In the genomic region with DNA sequence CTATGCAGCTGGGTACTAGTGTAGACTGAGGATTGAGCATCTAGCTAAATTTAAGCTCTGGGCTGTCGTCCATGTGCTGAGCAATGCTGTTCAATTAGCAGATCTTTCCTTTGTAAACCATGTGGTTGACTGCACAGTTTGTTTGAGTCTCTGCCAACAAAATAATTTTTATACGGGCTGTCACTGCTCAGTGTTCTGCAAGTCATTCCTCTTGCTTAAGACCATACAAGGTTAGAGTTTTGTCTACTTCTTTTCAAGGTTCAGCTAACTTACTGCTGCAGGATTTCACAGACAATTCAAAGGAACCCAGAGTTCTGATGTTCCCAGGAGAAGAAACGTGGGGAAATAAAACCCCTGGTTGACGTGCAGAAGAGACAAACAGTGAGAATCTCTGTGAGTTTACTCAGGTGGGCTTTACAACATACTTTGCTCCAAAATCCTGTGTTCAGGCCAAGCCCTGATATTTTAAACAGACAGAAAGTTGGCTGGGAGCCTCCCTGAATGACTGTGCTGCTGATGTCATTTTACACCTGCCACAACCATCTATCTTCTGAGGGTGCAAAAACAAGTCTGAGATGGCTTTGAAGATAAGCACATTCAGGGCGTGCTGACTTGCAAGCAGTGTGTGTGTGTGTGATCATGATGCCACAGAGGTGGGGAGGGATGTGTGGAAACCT, we compare ENCODE assay signal across 9 cellular contexts.
DNase-seq lines count a peak whose midpoint lies in the region; ATAC-seq and TF ChIP-seq lines count a peak whose summit lies in the region.
"Had no signal": no experiment of that assay in that cellular context is flagged by ENCODE, and none has a peak within 500 bp of the region (broad histone marks: within the 10 kb centered on the region; RNA-seq: fewer than 3 reads in every experiment).

No MANE protein-coding gene starts in this region.

- no peak for TF ChIP-seq CTCF in GM23338 (conservative IDR thresholded peaks at IDR 0.05; ENCODE audit: low read depth in 2 of 2)

- no peaks in the 10 kb centered on the region for H3K36me3 ChIP-seq in GM23248 (ENCODE audit: low read depth)
- no peaks in the 10 kb centered on the region for H3K36me3 ChIP-seq in mucosa of rectum (ENCODE audit: control insufficient read depth in 2 of 2, insufficient read depth in 2 of 2, low read length in 2 of 2)
- H3K36me3 ChIP-seq in HAP-1 (replicated peaks), result no peaks in the 10 kb centered on the region
- H3K36me3 ChIP-seq in GM23338 (ENCODE audit: insufficient read depth), result no peaks in the 10 kb centered on the region

- H2AFZ ChIP-seq in GM23248 (no peak overlapping the region), GM23338 (no peak overlapping the region)

- H3K9me3 ChIP-seq in GM23248 (ENCODE audit: low read depth) (no peaks in the 10 kb centered on the region), mucosa of rectum (ENCODE audit: control insufficient read depth in 2 of 2, low read length in 2 of 2) (no peaks in the 10 kb centered on the region), HAP-1 (no peaks in the 10 kb centered on the region)

- H3K27me3 Mint-ChIP-seq in GM23338 (ENCODE audit: insufficient read depth, low read depth, poor library complexity), result peaks cover 5% of the 10 kb centered on the region

- H3K4me3 ChIP-seq in GM23248, result no peak overlapping the region
- no peak overlapping the region for H3K4me3 ChIP-seq in mucosa of rectum (ENCODE audit: low read length in 2 of 2)
- H3K4me3 ChIP-seq in HAP-1, result no peak overlapping the region
- no peak overlapping the region for H3K4me3 ChIP-seq in GM23338

- H3K79me2 ChIP-seq in GM23248 (ENCODE audit: insufficient read depth) (no peaks in the 10 kb centered on the region), GM23338 (replicated peaks; ENCODE audit: insufficient read depth) (no peaks in the 10 kb centered on the region)

- H3K9me2 ChIP-seq in GM23248 (ENCODE audit: insufficient read depth) (no peaks in the 10 kb centered on the region), GM23338 (ENCODE audit: insufficient read depth) (no peaks in the 10 kb centered on the region)

- peaks cover 13% of the 10 kb centered on the region for H3K27me3 ChIP-seq in GM23248 (replicated peaks; ENCODE audit: insufficient read depth)
- H3K27me3 ChIP-seq in mucosa of rectum (ENCODE audit: control insufficient read depth in 2 of 2, insufficient read depth in 2 of 2, low read length in 2 of 2), result no peaks in the 10 kb centered on the region
- no peaks in the 10 kb centered on the region; the same call in none of the 2 replicates for H3K27me3 ChIP-seq in HAP-1 (ENCODE audit: low read depth)
- H3K27me3 ChIP-seq in GM23338 (ENCODE audit: insufficient read depth), result no peaks in the 10 kb centered on the region

- H3K27ac ChIP-seq in GM23248 (peak overlapping the region; percentile 67), mucosa of rectum (ENCODE audit: low read depth in 2 of 2, low read length in 2 of 2) (peak overlapping the region; percentile 26 to 42), GM23338 (ENCODE audit: low read depth) (no peak overlapping the region)

- H3K36me3 Mint-ChIP-seq in GM23338 (ENCODE audit: low read depth), result no peaks in the 10 kb centered on the region

- no peaks in the 10 kb centered on the region for H3K9me3 Mint-ChIP-seq in GM23338
- H3K9me3 Mint-ChIP-seq: neural crest cell had no signal

- 2 to 3% methylated on average over 5 of the region's 5 CpGs for WGBS in GM23248 (ENCODE audit: low coverage in 1 of 2, low lambda C conversion rate in 2 of 2, missing lambda C conversion rate in 2 of 2), 2 experiments

- H3K9ac ChIP-seq in GM23248 (peak overlapping the region; percentile 42), mucosa of rectum (ENCODE audit: low read depth in 1 of 2, low read length in 2 of 2) (no peak overlapping the region)

- peaks cover 24% of the 10 kb centered on the region for H3K4me1 ChIP-seq in GM23248 (ENCODE audit: insufficient read depth)
- no peaks in the 10 kb centered on the region for H3K4me1 ChIP-seq in mucosa of rectum (ENCODE audit: control insufficient read depth in 2 of 2, insufficient read depth in 2 of 2, low read length in 2 of 2)
- H3K4me1 ChIP-seq in HAP-1, result no peaks in the 10 kb centered on the region
- no peaks in the 10 kb centered on the region for H3K4me1 ChIP-seq in GM23338 (ENCODE audit: insufficient read depth)

- H3K4me1 Mint-ChIP-seq in GM23338, result no peaks in the 10 kb centered on the region
- H3K4me1 Mint-ChIP-seq: neural crest cell had no signal

- peak overlapping the region; percentile 50 for H3K4me2 ChIP-seq in GM23248 (ENCODE audit: unreplicated experiment)
- H3K4me2 ChIP-seq in GM23338, result no peak overlapping the region

- ATAC-seq in GM23338, result no peak
- ATAC-seq in GM18498 (IDR thresholded peaks at IDR 0.05; ENCODE audit: unreplicated experiment), result no peak

- H4K20me1 ChIP-seq in GM23248 (ENCODE audit: insufficient read depth) (no peaks in the 10 kb centered on the region), GM23338 (replicated peaks; ENCODE audit: insufficient read depth) (no peaks in the 10 kb centered on the region)

- no peak overlapping the region for H3K4me3 Mint-ChIP-seq in GM23338
- H3K4me3 Mint-ChIP-seq: neural crest cell had no signal

- DNase-seq in GM23248 (peak; percentile 94), dermis microvascular lymphatic vessel endothelial cell (ENCODE audit: low read depth in 2 of 2) (peak; percentile 40 to 75), HAP-1 (ENCODE audit: low spot score in 2 of 2) (no peak), GM23338 (ENCODE audit: low spot score) (no peak), HuH-7 (ENCODE audit: low spot score) (no peak)

- peaks cover 26% of the 10 kb centered on the region for H3F3A ChIP-seq in GM23248 (ENCODE audit: insufficient read depth)
- no peaks in the 10 kb centered on the region for H3F3A ChIP-seq in GM23338 (replicated peaks; ENCODE audit: low read depth)

- no peak overlapping the region for H3K27ac Mint-ChIP-seq in GM23338

- in situ Hi-C loops in GM23248 (cut with MboI) (no loop called here), HAP-1 (cut with MboI; ENCODE audit: low sequenced_read_pairs) (no loop called here)

TF ChIP-seq in PFSK-1, 5 proteins besides CTCF, POLR2A, EP300 and RAD21:
- no peak for TF ChIP-seq POLR2AphosphoS5 (IDR thresholded peaks at IDR 0.05; ENCODE audit: low read depth, low read length)
- peak; percentile 33 for TF ChIP-seq FOXP2 (optimal IDR thresholded peaks at IDR 0.05; ENCODE audit: borderline replicate concordance, extremely low read depth, extremely low read length, insufficient read depth)

TF ChIP-seq in GM23338, 12 proteins besides CTCF, POLR2A, EP300 and RAD21 (continues in another document):
- TF ChIP-seq EZH2phosphoT487 (IDR thresholded peaks at IDR 0.05; ENCODE audit: unreplicated experiment) (no peak), EZH2 (IDR thresholded peaks at IDR 0.05; ENCODE audit: low read depth, unreplicated experiment) (no peak)
- TF ChIP-seq, protein P1, sequence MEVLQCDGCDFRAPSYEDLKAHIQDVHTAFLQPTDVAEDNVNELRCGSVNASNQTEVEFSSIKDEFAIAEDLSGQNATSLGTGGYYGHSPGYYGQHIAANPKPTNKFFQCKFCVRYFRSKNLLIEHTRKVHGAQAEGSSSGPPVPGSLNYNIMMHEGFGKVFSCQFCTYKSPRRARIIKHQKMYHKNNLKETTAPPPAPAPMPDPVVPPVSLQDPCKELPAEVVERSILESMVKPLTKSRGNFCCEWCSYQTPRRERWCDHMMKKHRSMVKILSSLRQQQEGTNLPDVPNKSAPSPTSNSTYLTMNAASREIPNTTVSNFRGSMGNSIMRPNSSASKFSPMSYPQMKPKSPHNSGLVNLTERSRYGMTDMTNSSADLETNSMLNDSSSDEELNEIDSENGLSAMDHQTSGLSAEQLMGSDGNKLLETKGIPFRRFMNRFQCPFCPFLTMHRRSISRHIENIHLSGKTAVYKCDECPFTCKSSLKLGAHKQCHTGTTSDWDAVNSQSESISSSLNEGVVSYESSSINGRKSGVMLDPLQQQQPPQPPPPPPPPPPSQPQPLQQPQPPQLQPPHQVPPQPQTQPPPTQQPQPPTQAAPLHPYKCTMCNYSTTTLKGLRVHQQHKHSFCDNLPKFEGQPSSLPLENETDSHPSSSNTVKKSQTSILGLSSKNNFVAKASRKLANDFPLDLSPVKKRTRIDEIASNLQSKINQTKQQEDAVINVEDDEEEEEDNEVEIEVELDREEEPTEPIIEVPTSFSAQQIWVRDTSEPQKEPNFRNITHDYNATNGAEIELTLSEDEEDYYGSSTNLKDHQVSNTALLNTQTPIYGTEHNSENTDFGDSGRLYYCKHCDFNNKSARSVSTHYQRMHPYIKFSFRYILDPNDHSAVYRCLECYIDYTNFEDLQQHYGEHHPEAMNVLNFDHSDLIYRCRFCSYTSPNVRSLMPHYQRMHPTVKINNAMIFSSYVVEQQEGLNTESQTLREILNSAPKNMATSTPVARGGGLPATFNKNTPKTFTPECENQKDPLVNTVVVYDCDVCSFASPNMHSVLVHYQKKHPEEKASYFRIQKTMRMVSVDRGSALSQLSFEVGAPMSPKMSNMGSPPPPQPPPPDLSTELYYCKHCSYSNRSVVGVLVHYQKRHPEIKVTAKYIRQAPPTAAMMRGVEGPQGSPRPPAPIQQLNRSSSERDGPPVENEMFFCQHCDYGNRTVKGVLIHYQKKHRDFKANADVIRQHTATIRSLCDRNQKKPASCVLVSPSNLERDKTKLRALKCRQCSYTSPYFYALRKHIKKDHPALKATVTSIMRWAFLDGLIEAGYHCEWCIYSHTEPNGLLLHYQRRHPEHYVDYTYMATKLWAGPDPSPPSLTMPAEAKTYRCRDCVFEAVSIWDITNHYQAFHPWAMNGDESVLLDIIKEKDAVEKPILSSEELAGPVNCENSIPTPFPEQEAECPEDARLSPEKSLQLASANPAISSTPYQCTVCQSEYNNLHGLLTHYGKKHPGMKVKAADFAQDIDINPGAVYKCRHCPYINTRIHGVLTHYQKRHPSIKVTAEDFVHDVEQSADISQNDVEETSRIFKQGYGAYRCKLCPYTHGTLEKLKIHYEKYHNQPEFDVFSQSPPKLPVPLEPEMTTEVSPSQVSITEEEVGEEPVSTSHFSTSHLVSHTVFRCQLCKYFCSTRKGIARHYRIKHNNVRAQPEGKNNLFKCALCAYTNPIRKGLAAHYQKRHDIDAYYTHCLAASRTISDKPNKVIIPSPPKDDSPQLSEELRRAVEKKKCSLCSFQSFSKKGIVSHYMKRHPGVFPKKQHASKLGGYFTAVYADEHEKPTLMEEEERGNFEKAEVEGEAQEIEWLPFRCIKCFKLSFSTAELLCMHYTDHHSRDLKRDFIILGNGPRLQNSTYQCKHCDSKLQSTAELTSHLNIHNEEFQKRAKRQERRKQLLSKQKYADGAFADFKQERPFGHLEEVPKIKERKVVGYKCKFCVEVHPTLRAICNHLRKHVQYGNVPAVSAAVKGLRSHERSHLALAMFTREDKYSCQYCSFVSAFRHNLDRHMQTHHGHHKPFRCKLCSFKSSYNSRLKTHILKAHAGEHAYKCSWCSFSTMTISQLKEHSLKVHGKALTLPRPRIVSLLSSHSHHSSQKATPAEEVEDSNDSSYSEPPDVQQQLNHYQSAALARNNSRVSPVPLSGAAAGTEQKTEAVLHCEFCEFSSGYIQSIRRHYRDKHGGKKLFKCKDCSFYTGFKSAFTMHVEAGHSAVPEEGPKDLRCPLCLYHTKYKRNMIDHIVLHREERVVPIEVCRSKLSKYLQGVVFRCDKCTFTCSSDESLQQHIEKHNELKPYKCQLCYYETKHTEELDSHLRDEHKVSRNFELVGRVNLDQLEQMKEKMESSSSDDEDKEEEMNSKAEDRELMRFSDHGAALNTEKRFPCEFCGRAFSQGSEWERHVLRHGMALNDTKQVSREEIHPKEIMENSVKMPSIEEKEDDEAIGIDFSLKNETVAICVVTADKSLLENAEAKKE (CRISPR knock-in tag; IDR thresholded peaks at IDR 0.05), result no peak

Comparison
In these comparisons a context has a peak if more than half of its experiments do, and no peak if none do; other contexts are left out.
1. DNase-seq: peak in GM23248 (single experiment) and dermis microvascular lymphatic vessel endothelial cell (2 of 2); none in HAP-1 (0 of 2), GM23338 (single experiment) and HuH-7 (single experiment).